Comparison of ENCODE assay signal across 10 cellular contexts in the genomic region with DNA sequence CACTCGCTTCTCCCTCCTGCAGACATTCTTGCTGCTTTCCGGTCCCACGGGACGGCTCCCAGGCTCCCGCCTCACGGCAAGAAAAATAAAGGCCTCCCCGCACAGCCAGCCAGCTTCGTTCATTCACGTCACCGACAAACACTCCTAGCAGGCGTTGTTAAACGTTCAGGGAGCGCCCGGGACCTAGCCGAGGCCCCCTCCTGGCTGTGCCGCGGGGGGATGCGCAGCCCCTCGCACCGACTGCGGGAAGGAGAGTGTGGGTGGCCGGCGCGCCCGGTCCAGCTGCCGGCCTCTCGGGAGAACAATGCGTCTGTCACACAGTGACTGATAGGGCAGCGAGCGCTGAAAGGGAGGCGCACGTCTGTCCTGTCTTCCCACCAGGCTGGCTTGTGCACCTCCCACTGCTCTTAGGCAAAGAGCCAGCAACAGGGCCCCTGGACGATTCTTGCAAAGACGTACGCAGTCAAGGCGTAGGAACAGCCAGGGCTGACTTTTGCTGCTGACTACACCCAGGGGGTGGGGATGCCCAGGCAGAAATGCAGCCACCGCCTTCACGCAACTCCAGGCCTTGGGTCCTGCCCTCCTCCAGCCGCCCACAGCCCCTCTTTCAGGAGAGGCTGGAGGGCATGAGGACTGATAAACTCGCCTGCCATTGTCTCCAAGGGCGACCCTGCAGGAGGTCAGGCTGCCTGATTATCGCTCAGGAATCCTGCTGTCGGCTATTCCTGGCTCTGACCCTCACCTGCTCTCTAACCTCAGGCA.
DNase-seq lines count a peak whose midpoint lies in the region; ATAC-seq and TF ChIP-seq lines count a peak whose summit lies in the region.
"Had no signal": no experiment of that assay in that cellular context is flagged by ENCODE, and none has a peak within 500 bp of the region (broad histone marks: within the 10 kb centered on the region; RNA-seq: fewer than 3 reads in every experiment).

No MANE protein-coding gene starts in this region.

- no peak overlapping the region for H3K9ac ChIP-seq in PC-3 (ENCODE audit: low read length)
- H3K9ac ChIP-seq: KMS-11 had no signal

- no peak for DNase-seq in PC-3
- peak; percentile 36 for DNase-seq in fibroblast of peridontal ligament (ENCODE audit: extremely low read depth)
- no peak for DNase-seq in NCI-H1694 (lab: John Stamatoyannopoulos, UW)
- no peak for DNase-seq in 8988T
- DNase-seq: naive thymus-derived CD8-positive, alpha-beta T cell had no signal

- intact Hi-C loops in PC-3 (cut with micrococcal nuclease): no loop called here

- no peaks in the 10 kb centered on the region for H3K9me3 ChIP-seq in PC-3 (ENCODE audit: low read length)
- no peaks in the 10 kb centered on the region for H3K9me3 ChIP-seq in muscle layer of duodenum (ENCODE audit: control insufficient read depth in 1 of 2, low read length in 2 of 2)

- H3K4me2 ChIP-seq in PC-3 (ENCODE audit: low read length): peak overlapping the region; percentile 70
- H3K4me2 ChIP-seq: KMS-11 had no signal

- peaks cover 55% of the 10 kb centered on the region for H3K27me3 ChIP-seq in PC-3 (ENCODE audit: low read length)
- no peaks in the 10 kb centered on the region for H3K27me3 ChIP-seq in muscle layer of duodenum (ENCODE audit: low read depth, low read length)

- TF ChIP-seq CTCF in PC-3 (conservative IDR thresholded peaks at IDR 0.05; ENCODE audit: low read depth, low read length): no peak

- no TSS peak for BruUV-seq in PC-3 (replicated peaks; lab: Mats Ljungman, UMichigan)

- no peaks in the 10 kb centered on the region for H4K20me1 ChIP-seq in PC-3 (ENCODE audit: low read length)

- no peaks in the 10 kb centered on the region; the same call in 1 of the 2 replicates for H3K4me1 ChIP-seq in PC-3 (ENCODE audit: insufficient read depth, low read length)
- H3K4me1 ChIP-seq in muscle layer of duodenum (ENCODE audit: control insufficient read depth in 1 of 2, insufficient read depth in 2 of 2, low read length in 2 of 2): peaks cover 0 to 26% of the 10 kb centered on the region in 2 donors

- H3K4me3 ChIP-seq in PC-3 (ENCODE audit: low read length): peak overlapping the region; percentile 48; the same call in 1 of the 2 replicates
- peak overlapping the region; percentile 54 to 65 for H3K4me3 ChIP-seq in muscle layer of duodenum (ENCODE audit: low read depth in 1 of 2, low read length in 2 of 2)

- peak overlapping the region; percentile 48 for H2AFZ ChIP-seq in PC-3 (ENCODE audit: low read length)

- H3K27ac ChIP-seq in PC-3 (ENCODE audit: low read length) (no peak overlapping the region), muscle layer of duodenum (ENCODE audit: low read length) (peak overlapping the region; percentile 47)
- H3K27ac ChIP-seq: KMS-11 had no signal

- ATAC-seq in GM19372 (IDR thresholded peaks at IDR 0.05; ENCODE audit: low read depth, unreplicated experiment) (peak; percentile 48), PC-3 (peak; percentile 33; the same call in 1 of the 2 replicates), HG03095 (IDR thresholded peaks at IDR 0.05; ENCODE audit: unreplicated experiment) (no peak), HG03045 (IDR thresholded peaks at IDR 0.05; ENCODE audit: unreplicated experiment) (no peak)

- no peaks in the 10 kb centered on the region for H3K9me2 ChIP-seq in PC-3 (replicated peaks; ENCODE audit: low read length)

- H3K79me2 ChIP-seq in PC-3 (ENCODE audit: low read length): no peaks in the 10 kb centered on the region

- H3K36me3 ChIP-seq in PC-3 (ENCODE audit: low read depth, low read length): no peaks in the 10 kb centered on the region
- no peaks in the 10 kb centered on the region for H3K36me3 ChIP-seq in muscle layer of duodenum (ENCODE audit: control insufficient read depth in 1 of 2, insufficient read depth in 2 of 2, low read length in 2 of 2)

- CTCF ChIA-PET in PC-3 (lab: Charles Lee): no interaction called here

- no peaks in the 10 kb centered on the region for H3F3A ChIP-seq in PC-3 (ENCODE audit: low read length, unreplicated experiment)

- POLR2A ChIA-PET in PC-3 (lab: Charles Lee; ENCODE audit: unreplicated experiment): no interaction called here

Comparison
In these comparisons a context has a peak if more than half of its experiments do, and no peak if none do; other contexts are left out.
1. ATAC-seq: peak in GM19372 (single experiment) and PC-3 (single experiment); none in HG03095 (single experiment) and HG03045 (single experiment).